8 cellular contexts compared by ENCODE assay signal in genomic region chr9:32431940-32432555, GRCh38. TPM values are rescaled to one million over a fixed set of nuclear protein-coding genes. Genes with fewer than 3 reads are reported as not detected.
A peak's percentile ranks its signal among the peaks of the same experiment; 100 is the strongest.
DNase-seq lines count a peak whose midpoint lies in the region; ATAC-seq and TF ChIP-seq lines count a peak whose summit lies in the region.

No MANE protein-coding gene starts in this region.

- H3K36me3 Mint-ChIP-seq in activated T-helper 2 cell treated with anti-CD3 and anti-CD28 coated beads, Interferon-gamma antibody, Interleukin-2, Interleukin-4, amounts not matched to agents 10 μg/mL and 5 μg/mL and 100 μg/mL, durations not matched to agents 14 hours and 24 hours and 36 hours (ENCODE audit: low read depth) = peaks cover 20% of the 10 kb centered on the region

- peak; percentile 40 to 64 (median 50) for TF ChIP-seq CTCF in heart left ventricle (IDR thresholded peaks at IDR 0.05)

- H3K4me3 Mint-ChIP-seq in activated T-helper 2 cell treated with anti-CD3 and anti-CD28 coated beads, Interferon-gamma antibody, Interleukin-2, Interleukin-4, amounts not matched to agents 10 μg/mL and 5 μg/mL and 100 μg/mL, durations not matched to agents 14 hours and 24 hours and 36 hours (ENCODE audit: low read depth) = no peak overlapping the region

- no peak overlapping the region for H3K4me3 ChIP-seq in heart left ventricle

- H3K27ac ChIP-seq in heart left ventricle = no peak overlapping the region

- intact Hi-C loops in heart left ventricle (cut with DNase I) = loop anchor here in 9 of 10 donors (1.0 to 10.0 kb wide), 9 partner anchors 35 to 543 kb away; partner anchors contain the start of genes ACO1 (in 3 of the 9) and NDUFB6 (in 2 of the 9)
- intact Hi-C loops in cardiac septum (cut with DNase I) = no loop called here
- intact Hi-C loops in activated T-helper 2 cell treated with anti-CD3 and anti-CD28 coated beads, Interferon-gamma antibody, Interleukin-2, Interleukin-4, amounts not matched to agents 10 μg/mL and 5 μg/mL and 100 μg/mL, durations not matched to agents 14 hours and 24 hours and 36 hours (cut with micrococcal nuclease) = loop anchor here (1.0 kb wide), 1 partner anchor 53 kb away; no protein-coding TSS in a partner anchor

- no peaks in the 10 kb centered on the region for H3K9me3 ChIP-seq in heart left ventricle

- peaks cover 0 to 100% (median 91%) of the 10 kb centered on the region in 9 donors for H3K36me3 ChIP-seq in heart left ventricle

- no peak for TF ChIP-seq POLR2A in heart left ventricle (IDR thresholded peaks at IDR 0.05)

- peaks cover 4% of the 10 kb centered on the region for H3K4me1 Mint-ChIP-seq in activated T-helper 2 cell treated with anti-CD3 and anti-CD28 coated beads, Interferon-gamma antibody, Interleukin-2, Interleukin-4, amounts not matched to agents 10 μg/mL and 5 μg/mL and 100 μg/mL, durations not matched to agents 14 hours and 24 hours and 36 hours (ENCODE audit: low read depth)

- H3K27me3 ChIP-seq in heart left ventricle = no peaks in the 10 kb centered on the region

- peak in 2 of 4 donors; percentile 51 to 59 for ATAC-seq in heart left ventricle
- no peak for ATAC-seq in GM21528 (IDR thresholded peaks at IDR 0.05; ENCODE audit: low FRiP score, unreplicated experiment)

- peak in 4 of 5 donors; percentile 36 to 49 (median 38) for DNase-seq in heart left ventricle
- no peak for DNase-seq in cardiac septum (ENCODE audit: low spot score)
- peak; percentile 54 for DNase-seq in NCI-H146 (lab: John Stamatoyannopoulos, UW)
- DNase-seq in activated naive CD4-positive, alpha-beta T cell treated with anti-CD3 and anti-CD28 coated beads, Interleukin-2, amount 50 U/mL, for 16 hours = peak; percentile 46
- DNase-seq in iPS-NIHi11 (ENCODE audit: low spot score) = peak; percentile 48
- DNase-seq in stimulated activated CD4-positive, alpha-beta T cell treated with anti-CD3 and anti-CD28 coated beads, Interleukin-4, amount 100 ng/mL, for 48 hours (ENCODE audit: low read depth in 2 of 2) = peak; percentile 8 to 12
- no peak for DNase-seq in activated T-helper 2 cell treated with anti-CD3 and anti-CD28 coated beads, Interferon-gamma antibody, Interleukin-2, Interleukin-4, amounts not matched to agents 10 μg/mL and 5 μg/mL and 100 μg/mL, durations not matched to agents 14 hours and 24 hours and 36 hours (ENCODE audit: low spot score)

- no peak overlapping the region for H3K27ac Mint-ChIP-seq in activated T-helper 2 cell treated with anti-CD3 and anti-CD28 coated beads, Interferon-gamma antibody, Interleukin-2, Interleukin-4, amounts not matched to agents 10 μg/mL and 5 μg/mL and 100 μg/mL, durations not matched to agents 14 hours and 24 hours and 36 hours

- H3K4me1 ChIP-seq in heart left ventricle = peaks cover 0 to 3% (median 0%) of the 10 kb centered on the region in 12 donors

- no peaks in the 10 kb centered on the region for H3K27me3 Mint-ChIP-seq in activated T-helper 2 cell treated with anti-CD3 and anti-CD28 coated beads, Interferon-gamma antibody, Interleukin-2, Interleukin-4, amounts not matched to agents 10 μg/mL and 5 μg/mL and 100 μg/mL, durations not matched to agents 14 hours and 24 hours and 36 hours (ENCODE audit: low read depth)

- WGBS in heart left ventricle, 4 donors = 57 to 66% (median 64%) methylated on average over 10 of the region's 10 CpGs

- H3K9me3 Mint-ChIP-seq in activated T-helper 2 cell treated with anti-CD3 and anti-CD28 coated beads, Interferon-gamma antibody, Interleukin-2, Interleukin-4, amounts not matched to agents 10 μg/mL and 5 μg/mL and 100 μg/mL, durations not matched to agents 14 hours and 24 hours and 36 hours = no peaks in the 10 kb centered on the region

RNA-seq across cellular contexts. Expression of gene ACO1, which starts 47.6 kb away (rescaled TPM):
- 10 to 100 TPM; 44.5 to 68.3 (median 63.3) TPM for total RNA-seq in heart left ventricle
- polyA plus RNA-seq in heart left ventricle = 10 to 100 TPM; 17.6 to 36.3 TPM
- total RNA-seq in cardiac septum = 51.5 TPM
- total RNA-seq in activated T-helper 2 cell treated with anti-CD3 and anti-CD28 coated beads, Interferon-gamma antibody, Interleukin-2, Interleukin-4, amounts not matched to agents 10 μg/mL and 5 μg/mL and 100 μg/mL, durations not matched to agents 14 hours and 24 hours and 36 hours = 11.1 and 11.8 TPM in 2 replicates

Comparison
In these comparisons a context has a peak if more than half of its experiments do, and no peak if none do; other contexts are left out.
1. DNase-seq: peak in heart left ventricle (4 of 5), NCI-H146 (single experiment), activated naive CD4-positive, alpha-beta T cell treated with anti-CD3 and anti-CD28 coated beads, Interleukin-2, amount 50 U/mL, for 16 hours (single experiment), iPS-NIHi11 (single experiment) and stimulated activated CD4-positive, alpha-beta T cell treated with anti-CD3 and anti-CD28 coated beads, Interleukin-4, amount 100 ng/mL, for 48 hours (2 of 2); none in cardiac septum (single experiment) and activated T-helper 2 cell treated with anti-CD3 and anti-CD28 coated beads, Interferon-gamma antibody, Interleukin-2, Interleukin-4, amounts not matched to agents 10 μg/mL and 5 μg/mL and 100 μg/mL, durations not matched to agents 14 hours and 24 hours and 36 hours (single experiment).